In the genomic region with DNA sequence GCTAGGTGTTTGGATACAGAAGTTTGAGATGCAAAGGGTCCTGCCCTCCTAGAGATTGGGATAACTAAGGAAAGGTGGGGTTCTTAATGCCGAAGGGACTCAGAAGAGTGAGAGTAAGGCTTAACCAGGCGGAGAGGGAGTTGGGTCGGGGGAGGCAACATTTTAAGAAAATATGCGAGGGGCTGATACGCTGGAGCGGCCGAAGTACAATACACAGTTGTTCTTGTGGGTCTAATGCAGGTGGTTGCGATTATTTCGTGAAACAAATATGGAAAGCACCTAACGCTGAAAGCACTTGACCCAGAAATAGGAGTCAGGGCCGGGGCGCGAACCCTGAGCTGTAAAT, we compare ENCODE assay signal across 8 cellular contexts. TPM values are rescaled to one million over a fixed set of nuclear protein-coding genes. Genes with fewer than 3 reads are reported as not detected.
DNase-seq lines count a peak whose midpoint lies in the region; ATAC-seq and TF ChIP-seq lines count a peak whose summit lies in the region.

No MANE protein-coding gene starts in this region.

- no peaks in the 10 kb centered on the region for H3K9me3 ChIP-seq in adipocyte (ENCODE audit: control insufficient read depth, low read length)

- DNase-seq in adipocyte (ENCODE audit: low read depth) (no peak), lower leg skin (ENCODE audit: low spot score in 2 of 2) (no peak), SIG-M5 treated with dmso at 0.1 percent for 504 hours (lab: John Stamatoyannopoulos, UW; ENCODE audit: unreplicated experiment) (no peak), SHP77 (lab: John Stamatoyannopoulos, UW) (no peak), kidney glomerular epithelial cell (lab: John Stamatoyannopoulos, UW) (no peak)

- no peak for TF ChIP-seq POLR2A in lower leg skin (IDR thresholded peaks at IDR 0.05)

- no peaks in the 10 kb centered on the region for H3K27me3 ChIP-seq in adipocyte (replicated peaks; ENCODE audit: control insufficient read depth, insufficient read depth, low read length)

- no peak overlapping the region for H3K27ac ChIP-seq in urinary bladder (ENCODE audit: low read depth)

- peak; percentile 4 for ATAC-seq in GM18508 (IDR thresholded peaks at IDR 0.05; ENCODE audit: insufficient read depth, unreplicated experiment)
- peak; percentile 6 for ATAC-seq in HG02870 (IDR thresholded peaks at IDR 0.05; ENCODE audit: unreplicated experiment)

- intact Hi-C loops in lower leg skin (cut with DNase I; ENCODE audit: low total_unique reads): no loop called here

- no peak for TF ChIP-seq CTCF in lower leg skin (IDR thresholded peaks at IDR 0.05)

- H3K4me3 ChIP-seq in adipocyte (ENCODE audit: low read length) (peak overlapping the region; percentile 93), lower leg skin (ENCODE audit: low read depth, poor library complexity, severe bottlenecking) (peak overlapping the region; percentile 67), urinary bladder (ENCODE audit: low read depth, low read length) (peak overlapping the region; percentile 85)

- H3K4me1 ChIP-seq in adipocyte (ENCODE audit: control insufficient read depth, insufficient read depth, low read length) (peaks cover 28% of the 10 kb centered on the region), urinary bladder (ENCODE audit: insufficient read depth) (no peaks in the 10 kb centered on the region)

- WGBS in lower leg skin, 2 donors: 13 to 14% methylated on average over 13 of the region's 13 CpGs
- 12% methylated on average over 13 of the region's 13 CpGs for WGBS in urinary bladder

- H3K9ac ChIP-seq in adipocyte (ENCODE audit: low read length): peak overlapping the region; percentile 96

- H3K36me3 ChIP-seq in adipocyte (ENCODE audit: control insufficient read depth, insufficient read depth, low read length, severe bottlenecking): peaks cover 6% of the 10 kb centered on the region
- no peaks in the 10 kb centered on the region for H3K36me3 ChIP-seq in urinary bladder (ENCODE audit: insufficient read depth)

RNA-seq across cellular contexts. Expression of gene MRPL33, which starts 0.3 kb away (rescaled TPM):
- total RNA-seq in lower leg skin: 10 to 100 TPM; 43.3 to 64.9 (median 54.5) TPM
- total RNA-seq in urinary bladder: 102 TPM
- polyA plus RNA-seq in urinary bladder: 179 TPM
